15 cellular contexts compared by ENCODE assay signal in genomic region chr1:52400131-52400530, GRCh38. TPM values are rescaled to one million over a fixed set of nuclear protein-coding genes. Genes with fewer than 3 reads are reported as not detected.
DNase-seq lines count a peak whose midpoint lies in the region; ATAC-seq, FAIRE-seq and TF ChIP-seq lines count a peak whose summit lies in the region.
"Had no signal": no experiment of that assay in that cellular context is flagged by ENCODE, and none has a peak within 500 bp of the region (broad histone marks: within the 10 kb centered on the region; RNA-seq: fewer than 3 reads in every experiment).

No MANE protein-coding gene starts in this region.

- H3K9me2 ChIP-seq in Loucy (replicated peaks; ENCODE audit: low read depth, low read length): no peaks in the 10 kb centered on the region

- peaks cover 16% of the 10 kb centered on the region for H3K36me3 Mint-ChIP-seq in neural crest cell (ENCODE audit: low read depth)

- no peaks in the 10 kb centered on the region for H3F3A ChIP-seq in Loucy (ENCODE audit: low read depth)

- H3K4me3 ChIP-seq in A549: no peak overlapping the region
- H3K4me3 ChIP-seq in Loucy (ENCODE audit: low read length, poor library complexity, severe bottlenecking): no peak overlapping the region
- no peak overlapping the region for H3K4me3 ChIP-seq in mammary epithelial cell (replicated peaks in 1 of 3; ENCODE audit: insufficient read depth in 1 of 3, low read depth in 2 of 3, low read length in 3 of 3)
- H3K4me3 ChIP-seq in transverse colon: no peak overlapping the region
- H3K4me3 ChIP-seq: BLaER1 treated with 17β-estradiol and CSF1 and Interleukin-3, amounts not matched to agents 10 nM and 100 nM; HAP-1 had no signal

- no peak for TF ChIP-seq CTCF in A549 (IDR thresholded peaks at IDR 0.05)
- TF ChIP-seq CTCF in Loucy (conservative IDR thresholded peaks at IDR 0.05; ENCODE audit: low read length): no peak
- no peak for TF ChIP-seq CTCF in mammary epithelial cell (conservative IDR thresholded peaks at IDR 0.05 in 1 of 2, IDR thresholded peaks at IDR 0.05 in 1 of 2; ENCODE audit: extremely low read depth in 1 of 2, insufficient read depth in 1 of 2, low read depth in 1 of 2, low read length in 2 of 2)
- TF ChIP-seq CTCF in neural crest cell (conservative IDR thresholded peaks at IDR 0.05): no peak
- no peak for TF ChIP-seq CTCF in transverse colon (IDR thresholded peaks at IDR 0.05)

- H3K4me1 ChIP-seq in A549 (peaks cover 13% of the 10 kb centered on the region; the same call in 2 of the 3 replicates), Loucy (ENCODE audit: insufficient read depth, low read length, poor library complexity, severe bottlenecking) (peaks cover 34% of the 10 kb centered on the region), mammary epithelial cell (ENCODE audit: insufficient read depth, low read length) (peaks cover 6% of the 10 kb centered on the region), transverse colon (peaks cover 4 to 15% (median 9%) of the 10 kb centered on the region in 4 donors)

- H3K4me2 ChIP-seq in A549: no peak overlapping the region
- H3K4me2 ChIP-seq in Loucy (ENCODE audit: low read depth, low read length, poor library complexity, severe bottlenecking): peak overlapping the region; percentile 73
- H3K4me2 ChIP-seq in mammary epithelial cell (ENCODE audit: insufficient read depth, low read depth, low read length): no peak overlapping the region
- H3K4me2 ChIP-seq: BLaER1 treated with 17β-estradiol and CSF1 and Interleukin-3, amounts not matched to agents 10 nM and 100 nM had no signal

- CTCF ChIA-PET in A549 (lab: Yijun Ruan, JAX) (no interaction called here), mammary epithelial cell (lab: Charles Lee; ENCODE audit: low non-redundant PET) (interaction anchor here (0.6 kb wide), 1 partner anchor 196 kb away, joined by 3 read pairs; no protein-coding TSS in a partner anchor)

- peaks cover 32% of the 10 kb centered on the region for H4K20me1 ChIP-seq in Loucy (ENCODE audit: insufficient read depth, low read length, poor library complexity, severe bottlenecking)
- no peaks in the 10 kb centered on the region for H4K20me1 ChIP-seq in mammary epithelial cell (ENCODE audit: insufficient read depth, low read length)

- H3K9me3 ChIP-seq in A549 (no peaks in the 10 kb centered on the region), Loucy (ENCODE audit: insufficient read depth, low read depth, low read length) (no peaks in the 10 kb centered on the region), mammary epithelial cell (replicated peaks; ENCODE audit: insufficient read depth, low read length) (no peaks in the 10 kb centered on the region), transverse colon (no peaks in the 10 kb centered on the region)
- H3K9me3 ChIP-seq: BLaER1 treated with 17β-estradiol and CSF1 and Interleukin-3, amounts not matched to agents 10 nM and 100 nM; HAP-1 had no signal

- H3K79me2 ChIP-seq in Loucy (ENCODE audit: insufficient read depth, low read length) (peaks cover 68% of the 10 kb centered on the region), mammary epithelial cell (ENCODE audit: insufficient read depth, low read length) (peaks cover 43% of the 10 kb centered on the region)

- no peaks in the 10 kb centered on the region for H3K9me3 Mint-ChIP-seq in neural crest cell
- H3K9me3 Mint-ChIP-seq: CD4-positive, CD25-positive, alpha-beta regulatory T cell had no signal

- peaks cover 39% of the 10 kb centered on the region; the same call in 1 of the 2 replicates for H3K36me3 ChIP-seq in Loucy (ENCODE audit: insufficient read depth, low read length)
- H3K36me3 ChIP-seq in mammary epithelial cell (ENCODE audit: insufficient read depth, low read length): peaks cover 19% of the 10 kb centered on the region
- no peaks in the 10 kb centered on the region for H3K36me3 ChIP-seq in transverse colon

- 88% methylated on average over 6 of the region's 6 CpGs for WGBS in A549 (ENCODE audit: missing lambda C conversion rate)
- 88% methylated on average over 6 of the region's 6 CpGs for WGBS in mammary epithelial cell (ENCODE audit: low coverage, missing lambda C conversion rate)
- WGBS in transverse colon (ENCODE audit: low coverage in 1 of 2), 2 donors: 97 to 98% methylated on average over 4 to 6 of the region's 6 CpGs

- FAIRE-seq in A549 (lab: Jason Lieb, UNC): no peak
- FAIRE-seq: G401.6, H1 had no signal

- no peak overlapping the region for H2AFZ ChIP-seq in Loucy (ENCODE audit: low read length)
- H2AFZ ChIP-seq in mammary epithelial cell (ENCODE audit: low read depth, low read length): no peak overlapping the region

- H3K4me1 Mint-ChIP-seq in neural crest cell: peaks cover 28% of the 10 kb centered on the region

- POLR2A ChIA-PET in A549 (lab: Yijun Ruan, JAX): no interaction called here

- H3K27me3 ChIP-seq in Loucy (ENCODE audit: insufficient read depth, low read length, poor library complexity, severe bottlenecking) (no peaks in the 10 kb centered on the region), mammary epithelial cell (ENCODE audit: insufficient read depth, low read length) (no peaks in the 10 kb centered on the region), transverse colon (no peaks in the 10 kb centered on the region)
- H3K27me3 ChIP-seq: BLaER1 treated with 17β-estradiol and CSF1 and Interleukin-3, amounts not matched to agents 10 nM and 100 nM had no signal

- TF ChIP-seq POLR2A in A549 (IDR thresholded peaks at IDR 0.05; ENCODE audit: low read length): no peak
- TF ChIP-seq POLR2A in transverse colon (IDR thresholded peaks at IDR 0.05): no peak

- in situ Hi-C loops in mammary epithelial cell (cut with MboI; ENCODE audit: low sequenced_read_pairs in 2 of 2) (loop anchor here (10.0 to 25.0 kb wide), 2 partner anchors 265 to 287 kb away; partner anchors contain the start of gene COA7 (in 1 of the 2)), transverse colon (cut with MboI; ENCODE audit: low pct_ligation_motif_present in 1 of 4, low pct_unique_long_range_greater_than_20kb in 1 of 4, low sequenced_read_pairs in 3 of 4) (loop anchor here in 2 of 4 donors (25.0 kb wide), 1 partner anchor 287 kb away; the partner anchor contains the start of gene COA7 (in 2 of the 2))

- intact Hi-C loops in mammary epithelial cell (cut with micrococcal nuclease): loop anchor here (5.0 kb wide), 1 partner anchor 258 kb away; the partner anchor contains the start of gene ZFYVE9
- intact Hi-C loops in transverse colon (cut with DNase I; ENCODE audit: low total_unique reads): no loop called here

- no peak for DNase-seq in A549 (ENCODE audit: low read depth in 1 of 2, low spot score in 1 of 2)
- DNase-seq in mammary epithelial cell: peak; percentile 24
- no peak for DNase-seq in neural crest cell (ENCODE audit: low read depth, low spot score)
- DNase-seq in transverse colon: no peak
- DNase-seq in stimulated activated CD4-positive, alpha-beta T cell treated with anti-CD3 and anti-CD28 coated beads, Interleukin-4, amount 100 ng/mL, for 4 hours: no peak
- DNase-seq in SHP77 (lab: John Stamatoyannopoulos, UW): no peak
- DNase-seq: 8988T; ACHN; CD4-positive, CD25-positive, alpha-beta regulatory T cell; DMS53 had no signal

- H3K9ac ChIP-seq in Loucy (ENCODE audit: low read depth, low read length, poor library complexity, severe bottlenecking) (no peak overlapping the region), mammary epithelial cell (ENCODE audit: insufficient read depth, low read length) (no peak overlapping the region)
- H3K9ac ChIP-seq: BLaER1 treated with 17β-estradiol and CSF1 and Interleukin-3, amounts not matched to agents 10 nM and 100 nM had no signal

- no TSS peak for BruUV-seq in mammary epithelial cell (replicated peaks; lab: Mats Ljungman, UMichigan)

- TF ChIP-seq EP300 in A549 (IDR thresholded peaks at IDR 0.05) (no peak), transverse colon (IDR thresholded peaks at IDR 0.05; ENCODE audit: low read depth) (no peak)

- TF ChIP-seq RAD21 in A549 (conservative IDR thresholded peaks at IDR 0.05 in 1 of 2, IDR thresholded peaks at IDR 0.05 in 1 of 2): no peak

- H3K4me3 Mint-ChIP-seq in neural crest cell: peak overlapping the region; percentile 18
- H3K4me3 Mint-ChIP-seq: CD4-positive, CD25-positive, alpha-beta regulatory T cell had no signal

- no peak for ATAC-seq in A549

- no peaks in the 10 kb centered on the region for H3K27me3 Mint-ChIP-seq in neural crest cell (ENCODE audit: low read depth)
- H3K27me3 Mint-ChIP-seq: CD4-positive, CD25-positive, alpha-beta regulatory T cell had no signal

- dilution Hi-C loops in mammary epithelial cell (cut with HindIII; ENCODE audit: low sequenced_read_pairs): loop anchor here (25.0 kb wide), 1 partner anchor 262 kb away; no protein-coding TSS in a partner anchor

- no peak overlapping the region for H3K27ac Mint-ChIP-seq in neural crest cell (ENCODE audit: unreplicated experiment)
- H3K27ac Mint-ChIP-seq: CD4-positive, CD25-positive, alpha-beta regulatory T cell had no signal

- H3K27ac ChIP-seq in A549 (no peak overlapping the region), mammary epithelial cell (ENCODE audit: insufficient read depth, low read depth, low read length) (no peak overlapping the region), transverse colon (no peak overlapping the region)
- H3K27ac ChIP-seq: BLaER1 treated with 17β-estradiol and CSF1 and Interleukin-3, amounts not matched to agents 10 nM and 100 nM had no signal

RNA-seq across cellular contexts. Expression of gene ORC1, which starts 4.1 kb away (rescaled TPM):
- 17.7 and 19.1 TPM in 2 replicates for polyA plus RNA-seq in A549 (2011; rRNA removed)
- 17.4 and 21.3 TPM in 2 replicates for polyA plus RNA-seq in A549 (2012; cell fraction: cytosol; rRNA removed)
- 26.2 and 28.6 TPM in 2 replicates for polyA plus RNA-seq in A549 (2012; cell fraction: nucleus; rRNA removed)
- polyA plus RNA-seq in A549 (2017; fragmentation: RNase III; extraction: RNeasy Plus Mini Kit Qiagen cat#74134 plus additional on column Dnase treatment): 17.7 to 18.9 TPM (median 18.2 TPM) in 3 replicates
- polyA minus RNA-seq in A549 (2011; rRNA and poly(A)+ RNA removed): 15.6 and 16.8 TPM in 2 replicates
- 1 to 10 TPM; 1.2 to 8.8 TPM for total RNA-seq in mammary epithelial cell
- 16.8 TPM for polyA plus RNA-seq in mammary epithelial cell
- 22.4 TPM for polyA minus RNA-seq in mammary epithelial cell
- 36.9 and 38.5 TPM in 2 replicates for total RNA-seq in neural crest cell
- 1 to 10 TPM in 2 of 4 donors, under 1 TPM in 1, not detected in 1; 1.00 to 1.7 (median 1.6) TPM for total RNA-seq in transverse colon

RNA-seq across cellular contexts. Expression of gene PRPF38A, which starts 4.3 kb away (rescaled TPM):
- polyA plus RNA-seq in A549 (2011; rRNA removed) (24.0 and 30.4 TPM in 2 replicates), A549 (2017; fragmentation: RNase III; extraction: RNeasy Plus Mini Kit Qiagen cat#74134 plus additional on column Dnase treatment) (12.9 to 14.1 TPM (median 13.0 TPM) in 3 replicates), mammary epithelial cell (22.1 TPM)
- 9.6 and 9.7 TPM in 2 replicates for polyA plus RNA-seq in A549 (2012; cell fraction: cytosol; rRNA removed)
- 10.9 and 12.0 TPM in 2 replicates for polyA plus RNA-seq in A549 (2012; cell fraction: nucleus; rRNA removed)
- polyA minus RNA-seq in A549 (2011; rRNA and poly(A)+ RNA removed): 21.0 and 24.6 TPM in 2 replicates
- total RNA-seq in mammary epithelial cell (10 to 100 TPM in 1 of 2 donors, 1 to 10 TPM in 1; 9.2 to 34.9 TPM), neural crest cell (81.1 and 83.6 TPM in 2 replicates), transverse colon (10 to 100 TPM in 3 of 4 donors, 1 to 10 TPM in 1; 4.0 to 25.5 (median 20.1) TPM)
- 58.3 TPM for polyA minus RNA-seq in mammary epithelial cell

RNA-seq across cellular contexts. Expression of gene CC2D1B, which starts 34.1 kb away (rescaled TPM):
- polyA plus RNA-seq in A549 (2011; rRNA removed) (9.8 and 14.0 TPM in 2 replicates), A549 (2017; fragmentation: RNase III; extraction: RNeasy Plus Mini Kit Qiagen cat#74134 plus additional on column Dnase treatment) (15.6 to 18.4 TPM (median 18.2 TPM) in 3 replicates), mammary epithelial cell (13.8 TPM)
- 10.3 and 12.8 TPM in 2 replicates for polyA plus RNA-seq in A549 (2012; cell fraction: cytosol; rRNA removed)
- 25.4 and 26.4 TPM in 2 replicates for polyA plus RNA-seq in A549 (2012; cell fraction: nucleus; rRNA removed)
- 14.9 and 16.4 TPM in 2 replicates for polyA minus RNA-seq in A549 (2011; rRNA and poly(A)+ RNA removed)
- total RNA-seq in mammary epithelial cell (10 to 100 TPM; 28.1 to 31.0 TPM), neural crest cell (34.5 and 39.0 TPM in 2 replicates), transverse colon (10 to 100 TPM; 31.0 to 45.9 (median 39.2) TPM)
- 27.5 TPM for polyA minus RNA-seq in mammary epithelial cell
